9 cellular contexts compared by ENCODE assay signal in the genomic region with DNA sequence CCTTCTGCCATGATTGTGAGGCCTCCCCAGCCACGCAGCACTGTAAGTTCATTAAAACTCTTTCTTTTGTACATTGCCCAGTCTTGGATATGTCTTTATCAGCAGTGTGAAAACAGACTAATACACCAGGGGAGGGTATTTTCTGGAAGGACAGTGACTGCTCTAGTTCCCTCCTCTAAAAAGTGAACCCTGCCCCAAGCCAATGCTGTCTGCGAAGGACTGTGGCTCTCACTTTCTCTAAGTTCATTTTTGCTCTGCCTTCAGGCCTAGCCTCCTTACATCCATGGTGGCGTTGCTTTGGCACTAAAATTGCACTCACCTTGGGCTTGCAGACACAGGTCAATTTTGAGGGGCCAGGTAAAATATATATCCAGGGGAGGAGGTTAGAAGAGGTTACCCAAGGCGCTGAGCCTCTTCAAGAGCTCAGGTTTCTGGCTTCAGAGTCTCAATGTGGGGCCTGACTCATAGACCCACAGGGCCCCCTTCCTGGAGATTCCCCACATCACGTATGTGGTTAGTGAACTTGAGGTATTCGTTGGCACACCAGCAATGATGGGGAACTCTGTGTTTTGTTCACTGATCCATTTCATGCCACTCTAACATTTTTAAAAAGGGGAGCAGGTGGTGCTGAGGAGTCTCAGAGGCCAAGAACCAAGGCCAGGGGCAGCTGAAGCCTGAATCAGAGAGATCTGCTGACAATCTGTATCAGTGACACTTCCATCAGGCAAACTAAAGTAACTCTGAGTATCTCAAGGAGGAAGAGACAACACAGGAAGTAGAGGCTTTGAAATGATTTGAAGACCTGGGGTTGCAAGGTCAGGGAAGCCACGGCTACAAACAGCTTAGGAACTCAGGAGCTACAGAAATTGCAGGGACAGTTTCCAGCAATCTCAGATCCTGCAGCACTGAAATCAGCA.
DNase-seq lines count a peak whose midpoint lies in the region; ATAC-seq and TF ChIP-seq lines count a peak whose summit lies in the region.
"Had no signal": no experiment of that assay in that cellular context is flagged by ENCODE, and none has a peak within 500 bp of the region (broad histone marks: within the 10 kb centered on the region; RNA-seq: fewer than 3 reads in every experiment).

No MANE protein-coding gene starts in this region.

- H3K4me3 ChIP-seq in colonic mucosa, result no peak overlapping the region

- no peaks in the 10 kb centered on the region for H3K4me1 ChIP-seq in colonic mucosa

- peak; percentile 87 for ATAC-seq in GM18502 (IDR thresholded peaks at IDR 0.05; ENCODE audit: poor library complexity, unreplicated experiment)
- ATAC-seq in GM21529 (IDR thresholded peaks at IDR 0.05; ENCODE audit: unreplicated experiment), result no peak

- peak; percentile 38 for DNase-seq in HK-2 (ENCODE audit: unreplicated experiment)
- peak; percentile 36 for DNase-seq in activated T-cell treated with anti-CD3 and anti-CD28 coated beads, Interleukin-2, amount 50 U/mL, for 1 hour
- peak; percentile 48 to 54 for DNase-seq in stimulated activated CD4-positive, alpha-beta T cell treated with anti-CD3 and anti-CD28 coated beads, Interleukin-2, amount 100 ng/mL, for 24 hours
- no peak for DNase-seq in HuH-7 (ENCODE audit: low spot score)
- no peak for DNase-seq in colonic mucosa
- DNase-seq in NCI-H1105 treated with DMSO at 0.1 percent for 48 hours (lab: John Stamatoyannopoulos, UW), result no peak
- DNase-seq: endodermal cell had no signal

- intact Hi-C loops in colonic mucosa (cut with DNase I), result no loop called here

- no peaks in the 10 kb centered on the region for H3K9me3 ChIP-seq in colonic mucosa

- no peak overlapping the region for H3K27ac ChIP-seq in colonic mucosa

- no peaks in the 10 kb centered on the region for H3K36me3 ChIP-seq in colonic mucosa

- no peaks in the 10 kb centered on the region for H3K27me3 ChIP-seq in colonic mucosa

- TF ChIP-seq CTCF in colonic mucosa (IDR thresholded peaks at IDR 0.05), result no peak

- H3K9ac ChIP-seq in colonic mucosa (ENCODE audit: low read depth in 2 of 2, low read length in 2 of 2), result no peak overlapping the region

Comparison
In these comparisons a context has a peak if more than half of its experiments do, and no peak if none do; other contexts are left out.
1. DNase-seq: peak in HK-2 (single experiment), activated T-cell treated with anti-CD3 and anti-CD28 coated beads, Interleukin-2, amount 50 U/mL, for 1 hour (single experiment) and stimulated activated CD4-positive, alpha-beta T cell treated with anti-CD3 and anti-CD28 coated beads, Interleukin-2, amount 100 ng/mL, for 24 hours (2 of 2); none in HuH-7 (single experiment), colonic mucosa (single experiment) and NCI-H1105 treated with DMSO at 0.1 percent for 48 hours (single experiment).